Comparison of ENCODE assay signal across 17 cellular contexts in the genomic region with DNA sequence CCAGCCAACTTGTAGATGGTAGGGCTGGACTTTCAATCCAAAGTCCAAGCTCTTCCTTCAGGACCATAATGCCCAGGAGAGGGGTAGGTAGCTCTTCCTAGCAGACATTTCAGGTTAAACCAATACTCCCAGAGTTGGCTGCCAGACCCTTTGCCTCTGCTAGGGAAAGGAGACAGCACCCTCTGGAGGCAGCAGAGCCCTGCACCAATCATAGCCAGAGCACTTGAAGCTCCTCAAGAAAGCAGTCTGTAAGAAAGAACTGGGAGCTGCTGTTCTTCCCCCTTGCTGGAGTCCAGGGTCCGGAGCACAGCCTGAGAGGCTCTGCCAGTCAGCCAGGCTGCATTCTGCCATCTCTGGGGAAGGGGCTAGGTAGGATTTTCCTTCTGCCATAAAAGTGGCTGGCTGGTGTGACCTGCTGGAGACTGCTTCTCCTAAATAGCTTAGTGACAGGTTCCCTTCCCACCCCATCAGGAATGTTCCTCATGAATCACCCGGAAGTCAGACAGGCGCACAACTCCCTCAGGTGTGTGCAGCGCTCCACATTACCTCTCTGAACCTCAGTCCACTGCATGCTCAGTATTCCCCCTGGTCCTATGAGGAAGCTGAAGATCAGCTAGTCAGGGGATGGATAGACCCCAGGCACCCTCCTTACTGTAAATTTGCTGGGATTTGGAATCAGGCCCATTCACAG. TPM values are rescaled to one million over a fixed set of nuclear protein-coding genes. Genes with fewer than 3 reads are reported as not detected.
DNase-seq lines count a peak whose midpoint lies in the region; ATAC-seq, FAIRE-seq and TF ChIP-seq lines count a peak whose summit lies in the region.
"Not testable (repeated sequence)": the region's sequence is repeated elsewhere in the genome, so short reads cannot be mapped to it uniquely, and the experiment has no call there.
"Had no signal": no experiment of that assay in that cellular context is flagged by ENCODE, and none has a peak within 500 bp of the region (broad histone marks: within the 10 kb centered on the region; RNA-seq: fewer than 3 reads in every experiment).

No MANE protein-coding gene starts in this region.

- CTCF ChIA-PET in Panc1 (lab: Charles Lee) = not testable (repeated sequence)

- H3K4me1 Mint-ChIP-seq in GM23338; neural crest cell; stimulated activated naive CD8-positive, alpha-beta T cell treated with anti-CD3 and anti-CD28 coated beads, Interleukin-15, amount 100 ng/mL, for 72 hours: not testable (repeated sequence)

- H3K9ac ChIP-seq in keratinocyte (ENCODE audit: control insufficient read depth, extremely low read depth, insufficient read depth, low read length) = not testable (repeated sequence)

- H2AFZ ChIP-seq in GM23338; keratinocyte (ENCODE audit: control insufficient read depth, low read length): not testable (repeated sequence)

- not testable (repeated sequence) for H3F3A ChIP-seq in GM23338 (replicated peaks; ENCODE audit: low read depth)

- H3K4me3 ChIP-seq in GM23338; Panc1 (ENCODE audit: low read depth in 2 of 2, low read length in 2 of 2); brain microvascular endothelial cell (ENCODE audit: low read depth, low read length); fibroblast of villous mesenchyme (ENCODE audit: low read depth, low read length); keratinocyte (ENCODE audit: control insufficient read depth in 2 of 3, extremely low read depth in 1 of 3, insufficient read depth in 2 of 3, low read depth in 1 of 3, low read length in 3 of 3): not testable (repeated sequence)

- in situ Hi-C loops in Panc1 (cut with HindIII; ENCODE audit: low pct_unique_long_range_greater_than_20kb, low sequenced_read_pairs); brain microvascular endothelial cell (cut with HindIII; ENCODE audit: low pct_ligation_motif_present, low sequenced_read_pairs): not testable (repeated sequence)

- H3K27ac ChIP-seq in GM23338 (ENCODE audit: low read depth); Panc1 (ENCODE audit: low read length); brain microvascular endothelial cell; keratinocyte (ENCODE audit: control insufficient read depth, insufficient read depth, low read length): not testable (repeated sequence)

- not testable (repeated sequence) for H3K4me2 ChIP-seq in GM23338; keratinocyte (ENCODE audit: control insufficient read depth, extremely low read depth, insufficient read depth, low read depth, low read length)

- dilution Hi-C loops in keratinocyte (cut with MboI; ENCODE audit: extremely low pct_ligation_motif_present, low sequenced_read_pairs) = not testable (repeated sequence)

- peak; percentile 90 for ATAC-seq in GM23338
- peak; percentile 63 for ATAC-seq in Panc1
- peak; percentile 39 for ATAC-seq in stimulated activated naive CD8-positive, alpha-beta T cell treated with anti-CD3 and anti-CD28 coated beads, Interleukin-15, amount 100 ng/mL, for 72 hours

- H3K9me3 Mint-ChIP-seq in GM23338; neural crest cell; stimulated activated naive CD8-positive, alpha-beta T cell treated with anti-CD3 and anti-CD28 coated beads, Interleukin-15, amount 100 ng/mL, for 72 hours: not testable (repeated sequence)

- POLR2A ChIA-PET in Panc1 (lab: Charles Lee) = not testable (repeated sequence)

- DNase-seq in AG09319 (ENCODE audit: extremely low read depth, low read depth); GM23338 (ENCODE audit: low spot score); Panc1 (ENCODE audit: low read depth, low spot score); fibroblast of villous mesenchyme (ENCODE audit: low read depth); keratinocyte (ENCODE audit: low read depth, low spot score); neural crest cell (ENCODE audit: low read depth, low spot score); stimulated activated naive CD8-positive, alpha-beta T cell treated with anti-CD3 and anti-CD28 coated beads, Interleukin-15, amount 100 ng/mL, for 72 hours: not testable (repeated sequence)
- DNase-seq in brain microvascular endothelial cell = peak; percentile 16

- not testable (repeated sequence) for H3K79me2 ChIP-seq in GM23338 (replicated peaks; ENCODE audit: insufficient read depth); keratinocyte (ENCODE audit: control insufficient read depth, insufficient read depth, low read length)

- intact Hi-C loops in Panc1 (cut with micrococcal nuclease; ENCODE audit: unreplicated experiment) = not testable (repeated sequence)

- not testable (repeated sequence) for H3K9me3 ChIP-seq in Panc1 (ENCODE audit: control insufficient read depth, insufficient read depth, low read depth, low read length); keratinocyte (ENCODE audit: control insufficient read depth, low read depth, low read length)

- not testable (repeated sequence) for H3K4me1 ChIP-seq in GM23338 (ENCODE audit: insufficient read depth); Panc1 (ENCODE audit: control insufficient read depth, insufficient read depth, low read length); keratinocyte (ENCODE audit: control insufficient read depth, extremely low read depth, insufficient read depth, low read length)

- H3K36me3 Mint-ChIP-seq in GM23338 (ENCODE audit: low read depth); neural crest cell (ENCODE audit: low read depth): not testable (repeated sequence)

- not testable (repeated sequence) for H3K9me2 ChIP-seq in GM23338 (ENCODE audit: insufficient read depth)

- H3K4me3 Mint-ChIP-seq in GM23338; neural crest cell; stimulated activated naive CD8-positive, alpha-beta T cell treated with anti-CD3 and anti-CD28 coated beads, Interleukin-15, amount 100 ng/mL, for 72 hours: not testable (repeated sequence)

- TF ChIP-seq CTCF in AG09319 (IDR thresholded peaks at IDR 0.05; ENCODE audit: low read depth, low read length) (peak; percentile 15), GM23338 (conservative IDR thresholded peaks at IDR 0.05; ENCODE audit: low read depth in 2 of 2) (peak in 1 of 2 experiments; percentile 40; a peak in 2 of 4 replicates), fibroblast of villous mesenchyme (IDR thresholded peaks at IDR 0.05; ENCODE audit: insufficient read depth, low read depth, low read length) (peak; percentile 32), neural crest cell (conservative IDR thresholded peaks at IDR 0.05) (peak; percentile 41)
- not testable (repeated sequence) for TF ChIP-seq CTCF in Panc1 (IDR thresholded peaks at IDR 0.05); brain microvascular endothelial cell (IDR thresholded peaks at IDR 0.05; ENCODE audit: low read depth, low read length, missing control alignments); keratinocyte (optimal IDR thresholded peaks at IDR 0.05 in 1 of 3, IDR thresholded peaks at IDR 0.05 in 1 of 3, conservative IDR thresholded peaks at IDR 0.05 in 1 of 3; ENCODE audit: extremely low read depth in 1 of 3, insufficient read depth in 2 of 3, low read length in 3 of 3)

- H3K27me3 Mint-ChIP-seq in GM23338 (ENCODE audit: insufficient read depth, low read depth, poor library complexity); neural crest cell (ENCODE audit: low read depth); stimulated activated naive CD8-positive, alpha-beta T cell treated with anti-CD3 and anti-CD28 coated beads, Interleukin-15, amount 100 ng/mL, for 72 hours: not testable (repeated sequence)

- not testable (repeated sequence) for H3K36me3 ChIP-seq in GM23338 (ENCODE audit: insufficient read depth); Panc1 (ENCODE audit: control insufficient read depth, insufficient read depth, low read length); brain microvascular endothelial cell (replicated peaks); keratinocyte (ENCODE audit: control insufficient read depth in 2 of 2, extremely low read depth in 1 of 2, insufficient read depth in 2 of 2, low read length in 2 of 2)

- FAIRE-seq in keratinocyte (lab: Jason Lieb, UNC) = peak; percentile 88

- not testable (repeated sequence) for H3K27me3 ChIP-seq in GM23338 (ENCODE audit: insufficient read depth); Panc1 (ENCODE audit: control insufficient read depth, insufficient read depth, low read length); brain microvascular endothelial cell (replicated peaks); keratinocyte (ENCODE audit: control insufficient read depth, extremely low read depth, insufficient read depth, low read length)

- H3K9me1 ChIP-seq in keratinocyte (ENCODE audit: control insufficient read depth, extremely low read depth, insufficient read depth, low read length) = not testable (repeated sequence)

- not testable (repeated sequence) for BruUV-seq in Panc1 (replicated peaks; lab: Mats Ljungman, UMichigan)

- H3K27ac Mint-ChIP-seq in GM23338; neural crest cell (ENCODE audit: unreplicated experiment); stimulated activated naive CD8-positive, alpha-beta T cell treated with anti-CD3 and anti-CD28 coated beads, Interleukin-15, amount 100 ng/mL, for 72 hours: not testable (repeated sequence)

- not testable (repeated sequence) for H4K20me1 ChIP-seq in GM23338 (replicated peaks; ENCODE audit: insufficient read depth); keratinocyte (ENCODE audit: control insufficient read depth, extremely low read depth, insufficient read depth, low read length)

RNA-seq across cellular contexts. Expression of gene NPY4R, which starts 2.5 kb away (rescaled TPM):
- total RNA-seq in GM23338 (2014; rRNA removed; shearing (Covaris generic)) = not detected in 2 replicates
- not detected in 2 replicates for polyA plus RNA-seq in GM23338 (2016; fragmentation: Nextera tagmentation; extraction: Ambion mirVana)
- 2.2 TPM for total RNA-seq in Panc1 (2021; ENCODE audit: unreplicated experiment)
- 1.3 TPM for polyA plus RNA-seq in Panc1 (2012; ENCODE audit: insufficient read length)
- under 0.01 TPM in 1 of 2 replicates, not detected in the other for total RNA-seq in fibroblast of villous mesenchyme
- polyA plus RNA-seq in keratinocyte = 0.37 to 1.4 TPM (median 0.80 TPM) in 3 replicates
- polyA plus RNA-seq in keratinocyte (2011; ENCODE audit: low read depth) = not detected
- 0.33 and 0.51 TPM in 2 replicates for polyA plus RNA-seq in keratinocyte (2011; cell fraction: cytosol; rRNA removed)
- polyA plus RNA-seq in keratinocyte (2011; cell fraction: nucleus; rRNA removed) = 2.7 and 4.0 TPM in 2 replicates
- 0.19 and 0.37 TPM in 2 replicates for polyA plus RNA-seq in keratinocyte (2012; ENCODE audit: low replicate concordance)
- polyA minus RNA-seq in keratinocyte = 0.36 to 1.7 TPM (median 0.86 TPM) in 3 replicates
- polyA minus RNA-seq in keratinocyte (2011; cell fraction: cytosol; rRNA and poly(A)+ RNA removed) = 2.1 TPM
- polyA minus RNA-seq in keratinocyte (2011; cell fraction: nucleus; rRNA and poly(A)+ RNA removed) = 1.5 and 1.7 TPM in 2 replicates
- total RNA-seq in neural crest cell = not detected in 2 replicates
- total RNA-seq: activated CD4-positive, alpha-beta memory T cell treated with anti-CD3 and anti-CD28 coated beads, Interleukin-2, amount 10 ng/mL, durations not matched to agents 7 days and 5 days; LHCN-M2; natural killer cell; posterior vena cava; SK-MEL-5; skeletal muscle tissue; T-helper 1 cell treated with Interleukin-12 subunit alpha and Interleukin-12 subunit beta and Interleukin-4 antibody, amounts not matched to agents 30 ng/mL and 1 ng/mL, for 36 hours; uterus had no signal
- polyA plus RNA-seq: CD14-positive monocyte had no signal

Comparison
In these comparisons a context has a peak if more than half of its experiments do, and no peak if none do; other contexts are left out.
1. ATAC-seq: peak in every context shown above with its lines; median percentile 90 in GM23338; 63 in Panc1; 39 in stimulated activated naive CD8-positive, alpha-beta T cell treated with anti-CD3 and anti-CD28 coated beads, Interleukin-15, amount 100 ng/mL, for 72 hours.